Comparison of ENCODE assay signal across 27 cellular contexts in the genomic region with DNA sequence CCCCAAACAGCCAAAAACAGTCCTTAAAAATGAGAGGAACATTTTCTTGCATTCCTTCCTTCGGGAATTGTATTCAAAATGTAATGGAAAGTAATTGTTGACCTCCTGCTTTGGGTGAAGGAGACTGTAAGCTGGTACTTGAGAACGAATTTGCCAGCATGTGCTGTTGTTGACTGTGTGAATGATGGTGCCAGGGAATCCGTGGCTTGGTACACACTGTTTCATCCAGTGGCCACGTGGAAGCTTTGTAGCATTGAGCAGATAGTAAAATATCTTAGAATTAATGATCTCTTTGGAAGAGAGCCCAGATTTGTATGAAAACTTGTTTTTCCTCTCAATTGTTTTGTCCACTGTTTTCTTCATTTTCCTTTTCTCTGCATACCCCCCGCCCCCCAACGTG. TPM values are rescaled to one million over a fixed set of nuclear protein-coding genes. Genes with fewer than 3 reads are reported as not detected.
"Had no signal": no experiment of that assay in that cellular context is flagged by ENCODE, and none has a peak within 500 bp of the region (broad histone marks: within the 10 kb centered on the region; RNA-seq: fewer than 3 reads in every experiment).

No MANE protein-coding gene starts in this region.

- H3K36me3 ChIP-seq: spleen, thoracic aorta, uterus had no signal

- H3K27ac ChIP-seq: spleen, thoracic aorta, uterus, VCaP had no signal

- H3K4me3 ChIP-seq: uterus had no signal

- DNase-seq: activated CD4-positive, alpha-beta memory T cell treated with anti-CD3 and anti-CD28 coated beads for 36 hours; activated CD4-positive, alpha-beta T cell treated with anti-CD3 and anti-CD28 coated beads, Interleukin-2, amount 10 ng/mL, durations not matched to agents 24 days and 14 days; activated CD4-positive, CD25-positive, alpha-beta regulatory T cell treated with anti-CD3 and anti-CD28 coated beads, Interleukin-2, amount 50 U/mL, for 72 hours; activated CD8-positive, alpha-beta memory T cell treated with anti-CD3 and anti-CD28 coated beads, Interleukin-2, amount 50 U/mL, for 4 hours; activated gamma-delta T cell; activated naive CD4-positive, alpha-beta T cell treated with anti-CD3 and anti-CD28 coated beads, Interleukin-2, amount 10 ng/mL, durations not matched to agents 7 days and 5 days; activated T-cell treated with anti-CD3 and anti-CD28 coated beads, Interleukin-2, amount 50 U/mL, for 1 hour; endodermal cell; foreskin fibroblast; head of caudate nucleus; hippocampal formation; midbrain; naive thymus-derived CD4-positive, alpha-beta T cell; posterior cingulate gyrus; spleen; stimulated activated naive CD8-positive, alpha-beta T cell treated with anti-CD3 and anti-CD28 coated beads, Interleukin-15, Interleukin-2, amounts not matched to agents 100 U/mL and 50 U/mL, for 24 hours; T-helper 9 cell; trophoblast cell; uterus had no signal

- H3K4me1 ChIP-seq: uterus had no signal

- H3K9me3 ChIP-seq: spleen, thoracic aorta, uterus had no signal

RNA-seq across cellular contexts. Expression of gene ASCL4, which starts 1.7 kb away (rescaled TPM):
- total RNA-seq: activated CD4-positive, alpha-beta memory T cell treated with anti-CD3 and anti-CD28 coated beads for 36 hours; activated CD4-positive, alpha-beta T cell treated with anti-CD3 and anti-CD28 coated beads, Interleukin-2, amount 10 ng/mL, durations not matched to agents 24 days and 14 days; activated CD8-positive, alpha-beta memory T cell treated with anti-CD3 and anti-CD28 coated beads for 36 hours; activated T-helper 1 cell treated with anti-CD3 and anti-CD28 coated beads, Interleukin-12 subunit alpha, Interleukin-12 subunit beta, Interleukin-2, Interleukin-4 antibody, amounts not matched to agents 30 ng/mL and 10 ng/mL and 1 ng/mL, durations not matched to agents 14 hours and 24 hours and 36 hours; bronchial epithelial cell; endodermal cell; esophagus mucosa; kidney epithelial cell; naive thymus-derived CD4-positive, alpha-beta T cell; osteoblast; spleen; thoracic aorta; uterus had no signal
- polyA plus RNA-seq: naive thymus-derived CD4-positive, alpha-beta T cell had no signal
